In the genomic region with DNA sequence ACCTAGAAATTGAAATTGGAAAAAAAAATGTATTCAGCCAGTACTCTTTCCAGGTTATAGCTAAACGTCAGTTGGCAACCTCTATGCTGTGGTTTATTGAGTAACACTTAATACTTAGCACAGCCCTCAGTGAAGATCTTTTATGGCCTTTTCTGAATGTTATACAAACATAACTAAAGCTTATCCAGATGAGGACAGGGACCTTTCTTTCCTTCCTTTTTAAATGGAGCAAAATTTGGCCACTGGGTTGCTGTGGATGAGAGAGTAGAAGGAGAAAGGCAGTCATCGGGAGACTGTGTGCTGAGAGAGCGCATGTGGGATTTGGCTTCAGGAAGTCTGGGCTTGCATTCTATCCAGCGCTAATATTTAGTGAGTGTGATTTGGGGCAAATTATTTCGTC, we compare ENCODE assay signal across 1 cellular context.
TF ChIP-seq lines count a peak whose summit lies in the region.

No MANE protein-coding gene starts in this region.

TF ChIP-seq in SK-N-SH treated with all-trans-retinoic acid at 6 μM for 48 hours, 23 proteins besides CTCF, POLR2A, EP300 and RAD21 (continued from another document):
- TF ChIP-seq, protein P1, sequence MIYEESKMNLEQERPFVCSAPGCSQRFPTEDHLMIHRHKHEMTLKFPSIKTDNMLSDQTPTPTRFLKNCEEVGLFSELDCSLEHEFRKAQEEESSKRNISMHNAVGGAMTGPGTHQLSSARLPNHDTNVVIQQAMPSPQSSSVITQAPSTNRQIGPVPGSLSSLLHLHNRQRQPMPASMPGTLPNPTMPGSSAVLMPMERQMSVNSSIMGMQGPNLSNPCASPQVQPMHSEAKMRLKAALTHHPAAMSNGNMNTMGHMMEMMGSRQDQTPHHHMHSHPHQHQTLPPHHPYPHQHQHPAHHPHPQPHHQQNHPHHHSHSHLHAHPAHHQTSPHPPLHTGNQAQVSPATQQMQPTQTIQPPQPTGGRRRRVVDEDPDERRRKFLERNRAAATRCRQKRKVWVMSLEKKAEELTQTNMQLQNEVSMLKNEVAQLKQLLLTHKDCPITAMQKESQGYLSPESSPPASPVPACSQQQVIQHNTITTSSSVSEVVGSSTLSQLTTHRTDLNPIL (CRISPR knock-in tag; IDR thresholded peaks at IDR 0.05; ENCODE audit: low read depth) = no peak
- no peak for TF ChIP-seq TCF4 (CRISPR knock-in tag; IDR thresholded peaks at IDR 0.05; ENCODE audit: borderline replicate concordance)
- TF ChIP-seq, protein P2, sequence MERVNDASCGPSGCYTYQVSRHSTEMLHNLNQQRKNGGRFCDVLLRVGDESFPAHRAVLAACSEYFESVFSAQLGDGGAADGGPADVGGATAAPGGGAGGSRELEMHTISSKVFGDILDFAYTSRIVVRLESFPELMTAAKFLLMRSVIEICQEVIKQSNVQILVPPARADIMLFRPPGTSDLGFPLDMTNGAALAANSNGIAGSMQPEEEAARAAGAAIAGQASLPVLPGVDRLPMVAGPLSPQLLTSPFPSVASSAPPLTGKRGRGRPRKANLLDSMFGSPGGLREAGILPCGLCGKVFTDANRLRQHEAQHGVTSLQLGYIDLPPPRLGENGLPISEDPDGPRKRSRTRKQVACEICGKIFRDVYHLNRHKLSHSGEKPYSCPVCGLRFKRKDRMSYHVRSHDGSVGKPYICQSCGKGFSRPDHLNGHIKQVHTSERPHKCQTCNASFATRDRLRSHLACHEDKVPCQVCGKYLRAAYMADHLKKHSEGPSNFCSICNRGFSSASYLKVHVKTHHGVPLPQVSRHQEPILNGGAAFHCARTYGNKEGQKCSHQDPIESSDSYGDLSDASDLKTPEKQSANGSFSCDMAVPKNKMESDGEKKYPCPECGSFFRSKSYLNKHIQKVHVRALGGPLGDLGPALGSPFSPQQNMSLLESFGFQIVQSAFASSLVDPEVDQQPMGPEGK (CRISPR knock-in tag; IDR thresholded peaks at IDR 0.05; ENCODE audit: borderline replicate concordance) = no peak
- no peak for TF ChIP-seq ZFP30 (CRISPR knock-in tag; IDR thresholded peaks at IDR 0.05)
- no peak for TF ChIP-seq ZNF565 (CRISPR knock-in tag; conservative IDR thresholded peaks at IDR 0.05; ENCODE audit: low read depth)
